17 cellular contexts compared by ENCODE assay signal in the genomic region with DNA sequence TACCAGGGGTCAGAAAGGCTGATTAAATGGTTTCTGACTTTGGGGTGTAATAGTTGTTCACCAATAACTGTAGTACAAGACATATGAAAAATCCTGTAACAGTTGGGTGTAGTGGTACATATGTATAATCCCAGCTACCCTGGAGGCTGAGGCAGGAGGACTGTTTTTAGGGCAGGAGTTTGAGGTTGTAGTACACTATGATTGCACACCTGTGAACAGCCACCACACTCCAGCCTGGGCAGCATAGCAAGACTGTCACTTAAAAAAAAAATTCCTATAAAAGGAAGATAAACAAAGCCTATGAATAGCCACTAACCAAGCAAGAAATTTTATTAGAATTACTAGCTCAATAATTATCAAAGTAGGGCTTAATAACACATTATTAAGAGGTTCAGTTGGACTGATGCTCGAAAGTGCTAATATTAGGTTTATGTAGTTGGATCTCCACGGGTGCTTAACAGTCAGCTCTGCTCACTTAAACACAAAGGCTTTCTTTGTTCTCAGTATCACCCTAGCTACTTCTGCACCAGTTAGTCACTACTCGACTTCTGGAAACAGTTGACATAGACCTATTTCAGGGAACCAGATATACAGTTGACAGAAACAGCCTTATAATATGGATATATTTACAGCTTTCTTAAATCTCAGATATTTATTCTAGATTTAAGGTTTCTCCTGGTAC.
DNase-seq lines count a peak whose midpoint lies in the region; ATAC-seq, FAIRE-seq and TF ChIP-seq lines count a peak whose summit lies in the region.
"Had no signal": no experiment of that assay in that cellular context is flagged by ENCODE, and none has a peak within 500 bp of the region (broad histone marks: within the 10 kb centered on the region; RNA-seq: fewer than 3 reads in every experiment).

No MANE protein-coding gene starts in this region.

- POLR2A ChIA-PET in SK-N-SH (lab: Yijun Ruan, JAX), result interaction anchor here (1.4 kb wide), 1 partner anchor 23 kb away, joined by 3 read pairs; no protein-coding TSS in a partner anchor

- TF ChIP-seq EP300 in SK-N-SH (IDR thresholded peaks at IDR 0.05; ENCODE audit: borderline replicate concordance in 1 of 2, low read depth in 1 of 2, low read length in 1 of 2), result no peak

- H3K9me3 ChIP-seq in SK-N-SH (no peaks in the 10 kb centered on the region), body of pancreas (no peaks in the 10 kb centered on the region)

- CTCF ChIA-PET in SK-N-SH (lab: Yijun Ruan, JAX), result interaction anchor here (0.6 to 1.7 kb wide), 4 partner anchors 9 to 642 kb away, joined by 3 to 4 read pairs (median 3); no protein-coding TSS in a partner anchor

- H3K4me3 ChIP-seq in SK-N-SH (ENCODE audit: low read depth in 2 of 2, low read length in 1 of 2), result no peak overlapping the region
- H3K4me3 ChIP-seq in body of pancreas, result no peak overlapping the region

- H3K27ac Mint-ChIP-seq in type B pancreatic cell, result no peak overlapping the region
- H3K27ac Mint-ChIP-seq: activated CD4-positive, alpha-beta T cell treated with anti-CD3 and anti-CD28 coated beads, Interleukin-2, amount 10 ng/mL, durations not matched to agents 7 days and 5 days; activated T-cell treated with anti-CD3 and anti-CD28 coated beads, Interleukin-2, amount 50 U/mL, for 24 hours had no signal

- H3K9me3 Mint-ChIP-seq in type B pancreatic cell, result peaks cover 6% of the 10 kb centered on the region

- no peaks in the 10 kb centered on the region for H3K36me3 ChIP-seq in SK-N-SH (replicated peaks in 1 of 2; ENCODE audit: control insufficient read depth in 1 of 2, insufficient read depth in 2 of 2, low read length in 1 of 2)
- no peaks in the 10 kb centered on the region for H3K36me3 ChIP-seq in body of pancreas (replicated peaks in 1 of 2; ENCODE audit: insufficient read depth in 1 of 2, low read depth in 2 of 2)

- no peaks in the 10 kb centered on the region for H3K79me2 ChIP-seq in SK-N-SH (ENCODE audit: insufficient read depth)

- TF ChIP-seq RAD21 in SK-N-SH (IDR thresholded peaks at IDR 0.05; ENCODE audit: low read length), result no peak

- no peaks in the 10 kb centered on the region for H3K4me1 ChIP-seq in SK-N-SH (ENCODE audit: control insufficient read depth in 1 of 2, insufficient read depth in 2 of 2, low read depth in 1 of 2, low read length in 1 of 2)
- peaks cover 10% of the 10 kb centered on the region for H3K4me1 ChIP-seq in body of pancreas

- TF ChIP-seq CTCF in SK-N-SH (IDR thresholded peaks at IDR 0.05) (no peak), body of pancreas (IDR thresholded peaks at IDR 0.05) (no peak), type B pancreatic cell (conservative IDR thresholded peaks at IDR 0.05) (no peak)

- no peaks in the 10 kb centered on the region for H3K27me3 ChIP-seq in SK-N-SH (ENCODE audit: insufficient read depth)
- H3K27me3 ChIP-seq in body of pancreas, result no peaks in the 10 kb centered on the region

- no peaks in the 10 kb centered on the region for H3K4me1 Mint-ChIP-seq in type B pancreatic cell (ENCODE audit: unreplicated experiment)
- H3K4me1 Mint-ChIP-seq: activated CD4-positive, alpha-beta T cell treated with anti-CD3 and anti-CD28 coated beads, Interleukin-2, amount 10 ng/mL, durations not matched to agents 7 days and 5 days had no signal

- no peak overlapping the region for H2AFZ ChIP-seq in SK-N-SH (ENCODE audit: low read depth)

- DNase-seq in SK-N-SH (no peak), body of pancreas (no peak), left lobe of liver (ENCODE audit: low spot score) (no peak), urothelium cell line (ENCODE audit: low spot score) (peak; percentile 22), type B pancreatic cell (ENCODE audit: extremely low spot score, unreplicated experiment) (no peak), DMS153 (lab: John Stamatoyannopoulos, UW) (no peak)
- DNase-seq: activated CD4-positive, alpha-beta T cell treated with anti-CD3 and anti-CD28 coated beads, Interleukin-2, amount 10 ng/mL, durations not matched to agents 7 days and 5 days; activated T-cell treated with anti-CD3 and anti-CD28 coated beads, Interleukin-2, amount 50 U/mL, for 24 hours; glutamatergic neuron; Kasumi-1; NCI-H69; T1000 had no signal

- no peak overlapping the region for H3K4me3 Mint-ChIP-seq in type B pancreatic cell
- H3K4me3 Mint-ChIP-seq: activated CD4-positive, alpha-beta T cell treated with anti-CD3 and anti-CD28 coated beads, Interleukin-2, amount 10 ng/mL, durations not matched to agents 7 days and 5 days; activated T-cell treated with anti-CD3 and anti-CD28 coated beads, Interleukin-2, amount 50 U/mL, for 24 hours had no signal

- no peaks in the 10 kb centered on the region for H4K20me1 ChIP-seq in SK-N-SH (ENCODE audit: insufficient read depth)

- ATAC-seq in SK-N-SH treated with all-trans-retinoic acid at 6 μM for 48 hours, result no peak; the same call in 2 of the 3 replicates
- ATAC-seq in body of pancreas, result peak; percentile 90
- ATAC-seq in left lobe of liver, result peak; percentile 39
- ATAC-seq in HG03175 (IDR thresholded peaks at IDR 0.05; ENCODE audit: unreplicated experiment), result no peak

- no peaks in the 10 kb centered on the region for H3K27me3 Mint-ChIP-seq in type B pancreatic cell
- H3K27me3 Mint-ChIP-seq: activated CD4-positive, alpha-beta T cell treated with anti-CD3 and anti-CD28 coated beads, Interleukin-2, amount 10 ng/mL, durations not matched to agents 7 days and 5 days had no signal

- intact Hi-C loops in body of pancreas (cut with DNase I), result no loop called here

- FAIRE-seq in urothelium cell line (lab: Jason Lieb, UNC), result no peak
- FAIRE-seq: colon, keratinocyte had no signal

- H3K4me2 ChIP-seq in SK-N-SH, result 0 out of 2 replicates have a peak overlapping the region, but pooled peaks have one; percentile 1

- no peaks in the 10 kb centered on the region for H3K36me3 Mint-ChIP-seq in type B pancreatic cell

- H3K9me2 ChIP-seq in SK-N-SH, result no peaks in the 10 kb centered on the region

- WGBS in SK-N-SH (ENCODE audit: low lambda C conversion rate), result 65% methylated on average over 2 of the region's 3 CpGs
- 15 to 29% methylated on average over 3 of the region's 3 CpGs for WGBS in body of pancreas, 2 donors

- no peak for TF ChIP-seq POLR2A in body of pancreas (IDR thresholded peaks at IDR 0.05)

- H3K27ac ChIP-seq in SK-N-SH (ENCODE audit: low read depth in 2 of 2, low read length in 1 of 2) (peak overlapping the region in 1 of 2 experiments; percentile 27; a peak in 1 of 4 replicates), body of pancreas (peak overlapping the region in 3 of 4 donors; percentile 16 to 40 (median 28))
- H3K27ac ChIP-seq: HL-60 had no signal

- peaks cover 8% of the 10 kb centered on the region for H3F3A ChIP-seq in SK-N-SH (replicated peaks; ENCODE audit: insufficient read depth)

- no peak overlapping the region for H3K9ac ChIP-seq in SK-N-SH

TF ChIP-seq in SK-N-SH, 30 proteins besides CTCF, POLR2A, EP300 and RAD21 (continues in another document):
- no peak for TF ChIP-seq IRF3 (IDR thresholded peaks at IDR 0.05; ENCODE audit: low read depth, low read length)

TF ChIP-seq in SK-N-SH treated with all-trans-retinoic acid at 6 μM for 48 hours, 23 proteins besides CTCF, POLR2A, EP300 and RAD21:
- TF ChIP-seq ESRRG (CRISPR knock-in tag; IDR thresholded peaks at IDR 0.05) (no peak), TCF4 (CRISPR knock-in tag; IDR thresholded peaks at IDR 0.05; ENCODE audit: borderline replicate concordance) (no peak), SNAI2 (CRISPR knock-in tag; IDR thresholded peaks at IDR 0.05) (no peak)

Comparison
In these comparisons a context has a peak if more than half of its experiments do, and no peak if none do; other contexts are left out.
1. ATAC-seq: peak in body of pancreas (single experiment) and left lobe of liver (single experiment); none in SK-N-SH treated with all-trans-retinoic acid at 6 μM for 48 hours (single experiment) and HG03175 (single experiment).